ENCODE assay signal across 1 cellular context in the genomic region with DNA sequence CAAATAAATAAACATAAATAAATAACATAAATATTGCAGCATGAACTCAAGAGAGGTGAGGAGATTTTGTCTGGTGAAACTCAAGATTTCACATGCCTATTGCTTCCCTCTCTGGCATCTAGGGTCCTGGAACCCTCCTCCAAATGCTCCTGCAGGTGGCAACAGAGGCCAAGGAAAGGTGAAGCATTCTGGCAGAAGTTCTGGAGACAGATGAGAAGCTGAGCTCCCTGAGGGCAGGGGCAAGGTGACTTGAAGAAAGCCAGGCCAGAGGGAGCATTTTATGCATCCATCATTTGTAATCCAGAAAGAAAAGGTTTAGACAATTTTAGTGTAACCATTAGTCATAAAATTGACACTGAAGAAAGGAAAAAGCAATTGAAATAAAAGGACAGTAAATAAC.
TF ChIP-seq lines count a peak whose summit lies in the region.

No MANE protein-coding gene starts in this region.

TF ChIP-seq in HCT116, 20 proteins besides CTCF, POLR2A, EP300 and RAD21 (continued from another document):
- TF ChIP-seq, protein P1, sequence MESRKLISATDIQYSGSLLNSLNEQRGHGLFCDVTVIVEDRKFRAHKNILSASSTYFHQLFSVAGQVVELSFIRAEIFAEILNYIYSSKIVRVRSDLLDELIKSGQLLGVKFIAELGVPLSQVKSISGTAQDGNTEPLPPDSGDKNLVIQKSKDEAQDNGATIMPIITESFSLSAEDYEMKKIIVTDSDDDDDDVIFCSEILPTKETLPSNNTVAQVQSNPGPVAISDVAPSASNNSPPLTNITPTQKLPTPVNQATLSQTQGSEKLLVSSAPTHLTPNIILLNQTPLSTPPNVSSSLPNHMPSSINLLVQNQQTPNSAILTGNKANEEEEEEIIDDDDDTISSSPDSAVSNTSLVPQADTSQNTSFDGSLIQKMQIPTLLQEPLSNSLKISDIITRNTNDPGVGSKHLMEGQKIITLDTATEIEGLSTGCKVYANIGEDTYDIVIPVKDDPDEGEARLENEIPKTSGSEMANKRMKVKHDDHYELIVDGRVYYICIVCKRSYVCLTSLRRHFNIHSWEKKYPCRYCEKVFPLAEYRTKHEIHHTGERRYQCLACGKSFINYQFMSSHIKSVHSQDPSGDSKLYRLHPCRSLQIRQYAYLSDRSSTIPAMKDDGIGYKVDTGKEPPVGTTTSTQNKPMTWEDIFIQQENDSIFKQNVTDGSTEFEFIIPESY (IDR thresholded peaks at IDR 0.05; ENCODE audit: extremely low read depth, insufficient replicate concordance, low read length) = no peak
- no peak for TF ChIP-seq FOSL1 (IDR thresholded peaks at IDR 0.05; ENCODE audit: low read depth)
